In the genomic region with DNA sequence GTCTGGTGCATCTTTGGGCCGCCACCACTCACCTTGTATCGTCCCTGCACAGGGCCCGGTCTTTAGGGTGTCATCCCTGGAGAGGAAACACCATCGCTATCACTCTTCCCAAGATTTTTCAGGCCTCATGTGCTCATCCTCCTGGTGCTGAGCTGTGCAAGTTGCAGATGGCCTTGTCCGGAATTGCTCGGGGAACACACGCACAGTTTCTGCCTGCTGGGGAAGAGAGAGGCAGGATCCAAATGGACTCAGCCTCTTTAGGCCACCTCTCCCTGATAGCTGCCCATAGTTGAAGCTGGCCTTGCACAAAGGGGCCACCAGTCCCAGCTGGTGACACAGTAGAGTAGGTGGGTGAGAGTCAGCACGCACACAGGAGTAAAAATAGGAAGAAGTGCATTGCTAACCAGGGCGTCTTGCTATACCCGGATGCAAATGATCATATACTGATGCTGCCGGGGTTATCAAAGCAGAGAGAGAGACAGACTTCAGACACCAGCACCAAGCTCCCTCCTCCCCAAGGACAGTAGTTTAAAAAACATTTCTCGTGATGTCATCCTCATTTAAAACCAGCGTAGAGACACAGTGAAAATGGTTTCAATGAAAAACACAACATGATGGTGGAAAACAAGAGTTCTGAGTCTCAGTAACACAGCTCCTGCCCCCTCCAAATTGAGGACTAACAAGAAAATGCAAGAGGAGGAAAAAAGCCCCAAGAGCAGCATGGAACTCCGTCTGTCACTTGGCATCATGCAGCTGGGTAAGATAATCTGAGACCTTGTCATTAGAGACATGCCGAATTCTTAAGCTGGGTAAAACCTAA, we compare ENCODE assay signal across 30 cellular contexts.
DNase-seq lines count a peak whose midpoint lies in the region; ATAC-seq, FAIRE-seq and TF ChIP-seq lines count a peak whose summit lies in the region.
"Had no signal": no experiment of that assay in that cellular context is flagged by ENCODE, and none has a peak within 500 bp of the region (broad histone marks: within the 10 kb centered on the region; RNA-seq: fewer than 3 reads in every experiment).

No MANE protein-coding gene starts in this region.

- H3K27me3 Mint-ChIP-seq in astrocyte (ENCODE audit: low read depth, unreplicated experiment) (no peaks in the 10 kb centered on the region), neural progenitor cell (ENCODE audit: insufficient read depth, low read depth) (peaks cover 19% of the 10 kb centered on the region)
- H3K27me3 Mint-ChIP-seq: activated CD4-positive, alpha-beta T cell treated with anti-CD3 and anti-CD28 coated beads, Interleukin-2, amount 10 ng/mL, durations not matched to agents 7 days and 5 days; stimulated activated naive CD8-positive, alpha-beta T cell treated with anti-CD3 and anti-CD28 coated beads, Interleukin-15, Interleukin-2, amounts not matched to agents 100 ng/mL and 50 ng/mL, for 24 hours had no signal

- DNase-seq in DMS 273 (lab: John Stamatoyannopoulos, UW; ENCODE audit: unreplicated experiment) (peak; percentile 45), DMS 273 treated with DMSO at 0.1 percent for 48 hours (lab: John Stamatoyannopoulos, UW) (no peak), astrocyte (ENCODE audit: low read depth) (no peak), neural progenitor cell (ENCODE audit: low spot score) (no peak), MG63 (no peak)
- DNase-seq: activated CD4-positive, alpha-beta T cell treated with anti-CD3 and anti-CD28 coated beads, Interleukin-2, amount 10 ng/mL, durations not matched to agents 7 days and 5 days; activated naive CD4-positive, alpha-beta T cell treated with anti-CD3 and anti-CD28 coated beads, Interleukin-2, amount 50 U/mL, for 16 hours; central memory CD4-positive, alpha-beta T cell; HCEC 1CT; KG1; MV-4-11; naive B cell; NCI-H510A treated with DMSO at 0.1 percent for 48 hours; occipital lobe; SIG-M5; SW 1271; T1000 had no signal

- H3K4me3 Mint-ChIP-seq in astrocyte (ENCODE audit: unreplicated experiment), result peak overlapping the region; percentile 37
- H3K4me3 Mint-ChIP-seq in neural progenitor cell, result no peak overlapping the region
- H3K4me3 Mint-ChIP-seq: activated CD4-positive, alpha-beta T cell treated with anti-CD3 and anti-CD28 coated beads, Interleukin-2, amount 10 ng/mL, durations not matched to agents 7 days and 5 days; CD14-positive monocyte; naive B cell; stimulated activated naive CD8-positive, alpha-beta T cell treated with anti-CD3 and anti-CD28 coated beads, Interleukin-15, Interleukin-2, amounts not matched to agents 100 ng/mL and 50 ng/mL, for 24 hours; WTC11 had no signal

- H3K27ac ChIP-seq in KMS-11 (peak overlapping the region; percentile 76), astrocyte (ENCODE audit: low read depth, low read length) (no peak overlapping the region), neural progenitor cell (no peak overlapping the region)
- H3K27ac ChIP-seq: 22Rv1, skin epidermis had no signal

- no peak overlapping the region for H3K4me3 ChIP-seq in KMS-11 (IDR thresholded peaks at IDR 0.05; ENCODE audit: insufficient read depth, low read depth, low read length)
- no peak overlapping the region for H3K4me3 ChIP-seq in astrocyte (ENCODE audit: insufficient read depth, low read depth, low read length)
- H3K4me3 ChIP-seq in neural progenitor cell, result no peak overlapping the region
- no peak overlapping the region for H3K4me3 ChIP-seq in MG63
- H3K4me3 ChIP-seq: skin epidermis had no signal

- H3K79me2 ChIP-seq in KMS-11 (ENCODE audit: insufficient read depth, low read depth) (no peaks in the 10 kb centered on the region), astrocyte (ENCODE audit: insufficient read depth, low read length) (no peaks in the 10 kb centered on the region), neural progenitor cell (ENCODE audit: low read depth) (no peaks in the 10 kb centered on the region)

- no peaks in the 10 kb centered on the region for H3K36me3 Mint-ChIP-seq in astrocyte (ENCODE audit: low read depth, unreplicated experiment)
- H3K36me3 Mint-ChIP-seq in neural progenitor cell, result no peaks in the 10 kb centered on the region
- H3K36me3 Mint-ChIP-seq: CD14-positive monocyte, naive B cell, WTC11 had no signal

- H3K4me1 ChIP-seq in KMS-11 (ENCODE audit: low read depth, poor library complexity, severe bottlenecking) (peaks cover 36% of the 10 kb centered on the region), astrocyte (ENCODE audit: insufficient read depth, low read length) (peaks cover 8% of the 10 kb centered on the region), neural progenitor cell (peaks cover 8% of the 10 kb centered on the region)

- H3K4me1 Mint-ChIP-seq in astrocyte (ENCODE audit: low read depth, unreplicated experiment) (peaks cover 33% of the 10 kb centered on the region), neural progenitor cell (peaks cover 35% of the 10 kb centered on the region)
- H3K4me1 Mint-ChIP-seq: CD14-positive monocyte had no signal

- H3F3A ChIP-seq in neural progenitor cell (ENCODE audit: low read depth), result no peaks in the 10 kb centered on the region

- no peaks in the 10 kb centered on the region for H3K9me3 ChIP-seq in astrocyte (ENCODE audit: insufficient read depth, low read depth, low read length)
- H3K9me3 ChIP-seq in neural progenitor cell (ENCODE audit: low read depth), result no peaks in the 10 kb centered on the region
- no peaks in the 10 kb centered on the region for H3K9me3 ChIP-seq in MG63

- no peaks in the 10 kb centered on the region for H3K27me3 ChIP-seq in KMS-11 (ENCODE audit: insufficient read depth, low read depth)
- peaks cover 2% of the 10 kb centered on the region for H3K27me3 ChIP-seq in astrocyte (ENCODE audit: insufficient read depth, low read length)
- no peaks in the 10 kb centered on the region for H3K27me3 ChIP-seq in neural progenitor cell
- no peaks in the 10 kb centered on the region for H3K27me3 ChIP-seq in MG63

- H2AFZ ChIP-seq in KMS-11 (ENCODE audit: low read depth), result peak overlapping the region; percentile 31
- H2AFZ ChIP-seq in astrocyte (ENCODE audit: low read depth, low read length), result no peak overlapping the region
- peak overlapping the region; percentile 26 for H2AFZ ChIP-seq in neural progenitor cell (replicated peaks)

- no peak overlapping the region for H3K27ac Mint-ChIP-seq in astrocyte (ENCODE audit: unreplicated experiment)
- H3K27ac Mint-ChIP-seq in neural progenitor cell, result no peak overlapping the region
- H3K27ac Mint-ChIP-seq: activated CD4-positive, alpha-beta T cell treated with anti-CD3 and anti-CD28 coated beads, Interleukin-2, amount 10 ng/mL, durations not matched to agents 7 days and 5 days; stimulated activated naive CD8-positive, alpha-beta T cell treated with anti-CD3 and anti-CD28 coated beads, Interleukin-15, Interleukin-2, amounts not matched to agents 100 ng/mL and 50 ng/mL, for 24 hours; WTC11 had no signal

- no peak for TF ChIP-seq CTCF in KMS-11 (conservative IDR thresholded peaks at IDR 0.05; ENCODE audit: low read depth, low read length)
- no peak for TF ChIP-seq CTCF in astrocyte (IDR thresholded peaks at IDR 0.05; ENCODE audit: insufficient read depth, low read depth, low read length)
- no peak for TF ChIP-seq CTCF in neural progenitor cell (IDR thresholded peaks at IDR 0.05)

- H3K36me3 ChIP-seq in KMS-11 (ENCODE audit: insufficient read depth) (no peaks in the 10 kb centered on the region), astrocyte (ENCODE audit: insufficient read depth, low read length) (no peaks in the 10 kb centered on the region), neural progenitor cell (no peaks in the 10 kb centered on the region), MG63 (no peaks in the 10 kb centered on the region)

- H4K20me1 ChIP-seq in KMS-11 (ENCODE audit: insufficient read depth) (no peaks in the 10 kb centered on the region), astrocyte (ENCODE audit: insufficient read depth, low read length) (no peaks in the 10 kb centered on the region), neural progenitor cell (ENCODE audit: low read depth) (no peaks in the 10 kb centered on the region)

- peak overlapping the region; percentile 34; the same call in 1 of the 2 replicates for H3K9ac ChIP-seq in KMS-11
- no peak overlapping the region for H3K9ac ChIP-seq in astrocyte (ENCODE audit: low read length)
- H3K9ac ChIP-seq in neural progenitor cell, result no peak overlapping the region

- ATAC-seq in HG03432 (IDR thresholded peaks at IDR 0.05; ENCODE audit: unreplicated experiment) (no peak), GM21576 (IDR thresholded peaks at IDR 0.05; ENCODE audit: unreplicated experiment) (no peak)
- ATAC-seq: Panc1, WTC11 had no signal

- H3K9me3 Mint-ChIP-seq in astrocyte (ENCODE audit: unreplicated experiment) (no peaks in the 10 kb centered on the region), neural progenitor cell (no peaks in the 10 kb centered on the region)
- H3K9me3 Mint-ChIP-seq: activated CD4-positive, alpha-beta T cell treated with anti-CD3 and anti-CD28 coated beads, Interleukin-2, amount 10 ng/mL, durations not matched to agents 7 days and 5 days; naive B cell; stimulated activated naive CD8-positive, alpha-beta T cell treated with anti-CD3 and anti-CD28 coated beads, Interleukin-15, Interleukin-2, amounts not matched to agents 100 ng/mL and 50 ng/mL, for 24 hours had no signal

- H3K4me2 ChIP-seq in KMS-11, result peak overlapping the region; percentile 78; the same call in 1 of the 2 replicates
- no peak overlapping the region for H3K4me2 ChIP-seq in astrocyte (ENCODE audit: low read length)
- no peak overlapping the region for H3K4me2 ChIP-seq in neural progenitor cell

- FAIRE-seq in astrocyte (lab: Jason Lieb, UNC), result no peak
- FAIRE-seq: G401.6, GM19239, HTR-8/SVneo, islet of Langerhans had no signal
